ENCODE assay signal across 26 cellular contexts in the genomic region with DNA sequence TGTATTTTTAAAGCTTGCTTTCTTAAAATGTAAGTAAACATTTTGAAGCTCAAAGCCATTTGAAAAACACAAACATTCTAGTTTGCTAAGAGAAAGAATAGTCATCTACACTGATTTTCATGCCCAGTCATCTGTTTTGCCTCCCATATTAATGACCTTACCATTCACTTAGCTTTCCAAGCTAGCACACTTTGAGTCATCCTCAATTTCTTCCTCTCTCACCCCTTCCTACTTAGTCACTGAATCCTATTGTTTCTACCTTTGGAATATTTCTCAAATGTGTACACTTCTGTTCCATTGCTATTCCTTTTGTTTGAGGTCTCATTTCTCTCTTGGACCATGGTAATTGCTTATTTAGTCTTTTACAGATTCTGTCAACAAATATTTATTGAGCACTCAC. TPM values are rescaled to one million over a fixed set of nuclear protein-coding genes. Genes with fewer than 3 reads are reported as not detected.
DNase-seq lines count a peak whose midpoint lies in the region; ATAC-seq, FAIRE-seq and TF ChIP-seq lines count a peak whose summit lies in the region.
"Had no signal": no experiment of that assay in that cellular context is flagged by ENCODE, and none has a peak within 500 bp of the region (broad histone marks: within the 10 kb centered on the region; RNA-seq: fewer than 3 reads in every experiment).

No MANE protein-coding gene starts in this region.

- ATAC-seq in foreskin keratinocyte (peak; percentile 85), GM21423 (IDR thresholded peaks at IDR 0.05; ENCODE audit: unreplicated experiment) (no peak), psoas muscle (no peak)
- ATAC-seq: GM12878, K562, SK-N-SH treated with all-trans-retinoic acid at 6 μM for 48 hours, T-cell had no signal

- TF ChIP-seq CTCF in bronchial epithelial cell (IDR thresholded peaks at IDR 0.05; ENCODE audit: insufficient read depth, low read length, severe bottlenecking) (no peak), foreskin keratinocyte (conservative IDR thresholded peaks at IDR 0.05) (no peak), psoas muscle (IDR thresholded peaks at IDR 0.05) (no peak)

- H3K4me3 ChIP-seq in bronchial epithelial cell (ENCODE audit: low read depth, low read length) (no peak overlapping the region), psoas muscle (no peak overlapping the region)
- H3K4me3 ChIP-seq: GM12878, K562, Peyer's patch had no signal

- H3K36me3 ChIP-seq in bronchial epithelial cell (ENCODE audit: control insufficient read depth, insufficient read depth, low read length) (no peaks in the 10 kb centered on the region), psoas muscle (ENCODE audit: insufficient read depth in 1 of 2, low read depth in 1 of 2) (peaks cover 0 to 2% of the 10 kb centered on the region in 2 donors)
- H3K36me3 ChIP-seq: Peyer's patch had no signal

- no peaks in the 10 kb centered on the region for H3K9me3 ChIP-seq in psoas muscle
- H3K9me3 ChIP-seq: Caco-2, Peyer's patch had no signal

- intact Hi-C loops in psoas muscle (cut with DNase I) = no loop called here

- H3K4me1 ChIP-seq in foreskin keratinocyte = no peaks in the 10 kb centered on the region
- H3K4me1 ChIP-seq in psoas muscle = no peaks in the 10 kb centered on the region
- H3K4me1 ChIP-seq: Peyer's patch had no signal

- H3K27me3 ChIP-seq in bronchial epithelial cell (ENCODE audit: control insufficient read depth, insufficient read depth, low read length) (peaks cover 2% of the 10 kb centered on the region), foreskin keratinocyte (peaks cover 24% of the 10 kb centered on the region), psoas muscle (ENCODE audit: insufficient read depth in 3 of 3, low read length in 2 of 3) (peaks cover 0 to 24% (median 9%) of the 10 kb centered on the region in 3 donors)
- H3K27me3 ChIP-seq: Peyer's patch had no signal

- FAIRE-seq in bronchial epithelial cell (lab: Jason Lieb, UNC) = no peak
- FAIRE-seq in RCC 7860 (lab: Jason Lieb, UNC) = no peak
- FAIRE-seq: A204.1, GM12878, K562 had no signal

- DNase-seq in ELR (ENCODE audit: low read depth) (peak; percentile 32), M059J (ENCODE audit: low read depth) (peak; percentile 30), bronchial epithelial cell (ENCODE audit: low read depth) (peak; percentile 82), foreskin keratinocyte (peak; percentile 19 to 59), T-helper 1 cell (no peak), psoas muscle (no peak), RCC 7860 (ENCODE audit: low spot score) (no peak)
- DNase-seq: Caco-2; CD4-positive, alpha-beta T cell; DMS153; H9; MV-4-11; NCI-H1417; NCI-H187 treated with DMSO at 0.1 percent for 48 hours; NCI-H2171; NCI-H446; NCI-H526 treated with DMSO at 0.1 percent for 48 hours; Peyer's patch; SHP77; T-cell had no signal

- no peak overlapping the region for H3K27ac ChIP-seq in foreskin keratinocyte
- H3K27ac ChIP-seq in psoas muscle = no peak overlapping the region
- H3K27ac ChIP-seq: Peyer's patch had no signal

RNA-seq across cellular contexts. Expression of gene HS6ST3, which starts 7.3 kb away (rescaled TPM):
- total RNA-seq in M059J (2014; rRNA removed; shearing (Covaris generic)) = 1.5 and 2.8 TPM in 2 replicates
- total RNA-seq in bronchial epithelial cell (under 0.01 TPM in 1 of 2 replicates, not detected in the other), foreskin keratinocyte (0.07 and 0.10 TPM in 2 replicates), psoas muscle (under 1 TPM; 0.07 to 0.58 (median 0.19) TPM)
- polyA plus RNA-seq in foreskin keratinocyte (0.01 TPM in 1 of 2 replicates, not detected in the other), psoas muscle (under 1 TPM; 0.01 to 0.13 (median 0.10) TPM)
- total RNA-seq: Caco-2; CD4-positive, alpha-beta T cell; GM12878; K562; T-cell had no signal
- polyA plus RNA-seq: BJ, K562 had no signal

RNA-seq across cellular contexts. Expression of gene UGGT2, which starts 29.4 kb away (rescaled TPM):
- total RNA-seq in M059J (2014; rRNA removed; shearing (Covaris generic)) = 24.0 and 26.1 TPM in 2 replicates
- total RNA-seq in bronchial epithelial cell = 25.3 and 31.9 TPM in 2 replicates
- total RNA-seq in foreskin keratinocyte = 13.6 TPM in 2 replicates
- polyA plus RNA-seq in foreskin keratinocyte = 4.0 and 5.1 TPM in 2 replicates
- 1 to 10 TPM; 4.3 to 7.2 (median 5.9) TPM for total RNA-seq in psoas muscle
- polyA plus RNA-seq in psoas muscle = 1 to 10 TPM; 2.1 to 3.1 (median 2.7) TPM

Comparison
In these comparisons a context has a peak if more than half of its experiments do, and no peak if none do; other contexts are left out.
1. DNase-seq: peak in ELR (single experiment), M059J (single experiment), bronchial epithelial cell (single experiment) and foreskin keratinocyte (2 of 2); none in T-helper 1 cell (0 of 5), psoas muscle (0 of 2) and RCC 7860 (single experiment).